In the genomic region with DNA sequence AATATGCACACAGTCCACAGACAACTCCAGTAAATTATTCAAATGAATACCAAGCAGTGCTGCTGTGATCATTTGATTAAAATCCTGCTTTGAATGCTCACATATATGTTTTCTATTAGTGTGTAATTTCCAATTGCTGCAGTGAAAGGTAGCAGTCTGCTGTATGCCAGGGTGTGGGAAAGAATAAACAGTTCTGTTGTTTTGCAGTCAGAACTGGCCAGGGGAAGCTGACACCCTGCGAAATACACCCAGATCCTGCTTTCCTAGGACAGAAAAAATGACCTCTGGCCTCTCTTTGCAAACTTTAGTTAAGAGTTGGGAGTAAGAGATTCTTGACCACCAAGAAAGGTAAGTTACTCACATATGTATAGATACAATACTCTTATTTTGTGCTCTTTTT, we compare ENCODE assay signal across 24 cellular contexts.
"Had no signal": no experiment of that assay in that cellular context is flagged by ENCODE, and none has a peak within 500 bp of the region (broad histone marks: within the 10 kb centered on the region; RNA-seq: fewer than 3 reads in every experiment).

No MANE protein-coding gene starts in this region.

- H3K27me3 Mint-ChIP-seq: memory B cell had no signal

- ATAC-seq: foreskin keratinocyte; gastroesophageal sphincter; heart right ventricle; left cardiac atrium; lower lobe of right lung; natural killer cell; psoas muscle; right cardiac atrium; stimulated activated naive CD8-positive, alpha-beta T cell treated with anti-CD3 and anti-CD28 coated beads, Interleukin-15, amount 100 ng/mL, for 72 hours had no signal

- H3K27ac Mint-ChIP-seq: memory B cell; natural killer cell; neural progenitor cell; stimulated activated naive CD8-positive, alpha-beta T cell treated with anti-CD3 and anti-CD28 coated beads, Interleukin-15, amount 100 ng/mL, for 72 hours had no signal

- DNase-seq: dermis blood vessel endothelial cell; effector memory CD4-positive, alpha-beta T cell; foreskin keratinocyte; glutamatergic neuron; heart right ventricle; hippocampal formation; left cardiac atrium; left ventricle myocardium inferior; lower lobe of right lung; natural killer cell; posterior cingulate gyrus; psoas muscle; right cardiac atrium; spleen; stimulated activated CD4-positive, alpha-beta T cell treated with anti-CD3 and anti-CD28 coated beads, Interleukin-4, amount 100 ng/mL, for 4 hours; stimulated activated naive CD4-positive, alpha-beta T cell; stimulated activated naive CD8-positive, alpha-beta T cell treated with anti-CD3 and anti-CD28 coated beads, Interleukin-15, amount 100 ng/mL, for 72 hours; thyroid gland; trophoblast cell had no signal

- H3K4me3 Mint-ChIP-seq: memory B cell; natural killer cell; neural progenitor cell; stimulated activated naive CD8-positive, alpha-beta T cell treated with anti-CD3 and anti-CD28 coated beads, Interleukin-15, amount 100 ng/mL, for 72 hours had no signal

- FAIRE-seq: endothelial cell of umbilical vein, islet of Langerhans had no signal

- H3K4me1 Mint-ChIP-seq: memory B cell; natural killer cell; stimulated activated naive CD8-positive, alpha-beta T cell treated with anti-CD3 and anti-CD28 coated beads, Interleukin-15, amount 100 ng/mL, for 72 hours had no signal
